Comparison of ENCODE assay signal across 13 cellular contexts in genomic region chr1:183327429-183328290, GRCh38.
A peak's percentile ranks its signal among the peaks of the same experiment; 100 is the strongest.
DNase-seq lines count a peak whose midpoint lies in the region; ATAC-seq and TF ChIP-seq lines count a peak whose summit lies in the region.
"Had no signal": no experiment of that assay in that cellular context is flagged by ENCODE, and none has a peak within 500 bp of the region (broad histone marks: within the 10 kb centered on the region; RNA-seq: fewer than 3 reads in every experiment).

No MANE protein-coding gene starts in this region.

- H4K12ac ChIP-seq in trophoblast cell (ENCODE audit: low read depth, low read length), result no peak overlapping the region

- H3K4me1 ChIP-seq in trophoblast cell (ENCODE audit: control insufficient read depth in 1 of 2, insufficient read depth in 2 of 2, low read length in 2 of 2), result peaks cover 39 to 42% of the 10 kb centered on the region in 2 experiments

- no peak overlapping the region for H3K4me3 ChIP-seq in trophoblast cell (ENCODE audit: low read depth, low read length)

- no peaks in the 10 kb centered on the region for H3K36me3 ChIP-seq in trophoblast cell (ENCODE audit: control insufficient read depth in 1 of 2, insufficient read depth in 2 of 2, low read length in 2 of 2)

- peak; percentile 90 for ATAC-seq in left ventricle myocardium superior
- ATAC-seq in GM21825 (IDR thresholded peaks at IDR 0.05; ENCODE audit: unreplicated experiment), result no peak

- no peak for DNase-seq in chondrocyte (ENCODE audit: low spot score)
- DNase-seq in left ventricle myocardium superior, result peak; percentile 61
- DNase-seq in trophoblast cell, result peak in 1 of 2 donors; percentile 60
- no peak for DNase-seq in NCI-H2171 treated with DMSO at 0.1 percent for 48 hours (lab: John Stamatoyannopoulos, UW)
- DNase-seq in posterior cingulate gyrus, result no peak
- DNase-seq in T-helper 2 cell treated with Interferon-gamma antibody and Interleukin-4, amounts not matched to agents 5 μg/mL and 100 μg/mL, for 36 hours (ENCODE audit: low spot score), result no peak
- DNase-seq: activated gamma-delta T cell treated with Interleukin-2 at 50 U/mL for 16 hours, GOT3, NCI-H1417, NCI-H345, T-helper 1 cell had no signal

- no peaks in the 10 kb centered on the region for H3K36me3 Mint-ChIP-seq in chondrocyte (ENCODE audit: low read depth)
- no peaks in the 10 kb centered on the region for H3K36me3 Mint-ChIP-seq in T-helper 2 cell treated with Interferon-gamma antibody and Interleukin-4, amounts not matched to agents 5 μg/mL and 100 μg/mL, for 36 hours (ENCODE audit: low read depth)

- H3K9ac ChIP-seq in trophoblast cell (ENCODE audit: low read length), result no peak overlapping the region
- H3K9ac ChIP-seq: KMS-11 had no signal

- H3K79me2 ChIP-seq in trophoblast cell (ENCODE audit: control insufficient read depth, insufficient read depth, low read length, poor library complexity), result peaks cover 14% of the 10 kb centered on the region

- no peak overlapping the region for H3K4me2 ChIP-seq in trophoblast cell (ENCODE audit: low read length)
- H3K4me2 ChIP-seq: KMS-11 had no signal

- H2BK120ac ChIP-seq in trophoblast cell (ENCODE audit: insufficient read depth, low read length, poor library complexity), result peak overlapping the region; percentile 60

- peak overlapping the region; percentile 11 for H2AFZ ChIP-seq in trophoblast cell (ENCODE audit: insufficient read depth, low read length, poor library complexity)

- H3K27me3 Mint-ChIP-seq in chondrocyte (ENCODE audit: low read depth), result no peaks in the 10 kb centered on the region
- peaks cover 20% of the 10 kb centered on the region for H3K27me3 Mint-ChIP-seq in T-helper 2 cell treated with Interferon-gamma antibody and Interleukin-4, amounts not matched to agents 5 μg/mL and 100 μg/mL, for 36 hours (ENCODE audit: low read depth)

- WGBS in trophoblast cell (ENCODE audit: extremely low coverage, insufficient coverage, insufficient read length), result no CpG with 5 or more reads among the region's 11 CpGs

- peak overlapping the region; percentile 13 for H3K27ac ChIP-seq in trophoblast cell (ENCODE audit: low read depth, low read length)
- H3K27ac ChIP-seq: KMS-11 had no signal

- H3K4me1 Mint-ChIP-seq in chondrocyte (ENCODE audit: low read depth), result peaks cover 66% of the 10 kb centered on the region
- no peaks in the 10 kb centered on the region for H3K4me1 Mint-ChIP-seq in T-helper 2 cell treated with Interferon-gamma antibody and Interleukin-4, amounts not matched to agents 5 μg/mL and 100 μg/mL, for 36 hours (ENCODE audit: low read depth)

- no peaks in the 10 kb centered on the region for H3K9me3 Mint-ChIP-seq in chondrocyte (ENCODE audit: low read depth)
- no peaks in the 10 kb centered on the region for H3K9me3 Mint-ChIP-seq in T-helper 2 cell treated with Interferon-gamma antibody and Interleukin-4, amounts not matched to agents 5 μg/mL and 100 μg/mL, for 36 hours

- peak overlapping the region; percentile 82 for H4K91ac ChIP-seq in trophoblast cell (ENCODE audit: low read depth, low read length)

- H3K27me3 ChIP-seq in trophoblast cell (ENCODE audit: insufficient read depth, low read length), result no peaks in the 10 kb centered on the region

- H3K9me3 ChIP-seq in trophoblast cell (ENCODE audit: insufficient read depth, low read depth, low read length), result no peaks in the 10 kb centered on the region

- H3K79me1 ChIP-seq in trophoblast cell (ENCODE audit: low read length), result peaks cover 46% of the 10 kb centered on the region

- H3K14ac ChIP-seq in trophoblast cell (ENCODE audit: low read length), result peak overlapping the region; percentile 36

- peak overlapping the region; percentile 89 for H2BK12ac ChIP-seq in trophoblast cell (ENCODE audit: low read length)

- peak overlapping the region; percentile 38 for H3K18ac ChIP-seq in trophoblast cell (ENCODE audit: low read length)

- H2BK5ac ChIP-seq in trophoblast cell (ENCODE audit: low read depth, low read length, poor library complexity), result peak overlapping the region; percentile 8

- intact Hi-C loops in left ventricle myocardium superior (cut with micrococcal nuclease) (no loop called here), posterior cingulate gyrus (cut with DNase I) (no loop called here)

- peak overlapping the region; percentile 33 for H4K8ac ChIP-seq in trophoblast cell (ENCODE audit: low read depth, low read length)

- no peak overlapping the region for H3K23ac ChIP-seq in trophoblast cell (ENCODE audit: low read length)

- H3K4ac ChIP-seq in trophoblast cell (ENCODE audit: low read depth, low read length), result peak overlapping the region; percentile 21

- peak overlapping the region; percentile 93 for H3K27ac Mint-ChIP-seq in chondrocyte (ENCODE audit: unreplicated experiment)
- H3K27ac Mint-ChIP-seq in T-helper 2 cell treated with Interferon-gamma antibody and Interleukin-4, amounts not matched to agents 5 μg/mL and 100 μg/mL, for 36 hours, result no peak overlapping the region

- H3K4me3 Mint-ChIP-seq in chondrocyte (ENCODE audit: unreplicated experiment), result no peak overlapping the region
- H3K4me3 Mint-ChIP-seq in T-helper 2 cell treated with Interferon-gamma antibody and Interleukin-4, amounts not matched to agents 5 μg/mL and 100 μg/mL, for 36 hours, result no peak overlapping the region

- no peak for TF ChIP-seq CTCF in chondrocyte (IDR thresholded peaks at IDR 0.05)

- H2AK5ac ChIP-seq in trophoblast cell (ENCODE audit: low read length), result peak overlapping the region; percentile 78
